ENCODE assay signal across 17 cellular contexts in the genomic region with DNA sequence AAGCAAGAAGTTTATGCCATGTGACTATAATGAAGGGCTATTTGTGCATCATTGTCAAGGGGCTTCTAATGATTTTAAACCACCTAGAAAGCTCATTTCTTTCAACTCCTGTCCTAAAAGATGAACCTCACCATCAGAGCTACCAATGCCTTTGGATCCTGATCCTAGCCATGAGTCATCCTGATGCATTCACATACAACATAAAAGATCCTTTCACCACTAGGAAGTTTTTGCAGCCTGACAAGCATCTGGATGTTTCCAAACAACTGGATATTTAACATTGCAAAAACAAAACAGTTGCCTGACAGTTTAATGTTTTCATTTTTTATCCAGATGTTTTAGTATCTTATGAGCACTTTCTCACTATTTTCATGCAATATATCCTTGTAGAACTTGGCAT.
DNase-seq lines count a peak whose midpoint lies in the region; ATAC-seq and TF ChIP-seq lines count a peak whose summit lies in the region.
"Had no signal": no experiment of that assay in that cellular context is flagged by ENCODE, and none has a peak within 500 bp of the region (broad histone marks: within the 10 kb centered on the region; RNA-seq: fewer than 3 reads in every experiment).

No MANE protein-coding gene starts in this region.

- no peak for ATAC-seq in GM18909 (IDR thresholded peaks at IDR 0.05; ENCODE audit: poor library complexity, unreplicated experiment)

- POLR2A ChIA-PET in RWPE1 (lab: Yijun Ruan, JAX; ENCODE audit: low non-redundant PET) = no interaction called here

- no peak for TF ChIP-seq POLR2A in erythroblast (IDR thresholded peaks at IDR 0.05; ENCODE audit: low read length)

- H3K27ac ChIP-seq in RWPE1 = no peak overlapping the region
- H3K27ac ChIP-seq: ovary, uterus had no signal

- CTCF ChIA-PET in RWPE1 (lab: Yijun Ruan, JAX) = no interaction called here

- no peak for TF ChIP-seq CTCF in RWPE1 (conservative IDR thresholded peaks at IDR 0.05; ENCODE audit: low read depth)

- DNase-seq in GM03348 (ENCODE audit: low spot score) = peak; percentile 46
- DNase-seq in RWPE1 (ENCODE audit: low spot score) = peak; percentile 2
- DNase-seq in fibroblast of gingiva (ENCODE audit: low read depth) = peak; percentile 46
- DNase-seq in renal cortical epithelial cell (ENCODE audit: low read depth) = peak; percentile 51
- DNase-seq in erythroblast (lab: John Stamatoyannopoulos, UW) = no peak
- no peak for DNase-seq in NCI-H128 (lab: John Stamatoyannopoulos, UW; ENCODE audit: unreplicated experiment)
- no peak for DNase-seq in occipital lobe (lab: John Stamatoyannopoulos, UW)
- DNase-seq: cerebellar nuclear complex; DMS 273 treated with DMSO at 0.1 percent for 48 hours; hypothalamus; Karpas-422; NCI-H446; ovary; SK-N-SH; stimulated activated naive CD4-positive, alpha-beta T cell; uterus had no signal

Comparison
In these comparisons a context has a peak if more than half of its experiments do, and no peak if none do; other contexts are left out.
1. DNase-seq: peak in GM03348 (single experiment), RWPE1 (single experiment), fibroblast of gingiva (single experiment) and renal cortical epithelial cell (single experiment); none in erythroblast (0 of 2), NCI-H128 (single experiment) and occipital lobe (single experiment).